Comparison of ENCODE assay signal across 30 cellular contexts in genomic region chr9:124611106-124611505, GRCh38.
"Had no signal": no experiment of that assay in that cellular context is flagged by ENCODE, and none has a peak within 500 bp of the region (broad histone marks: within the 10 kb centered on the region; RNA-seq: fewer than 3 reads in every experiment).

No MANE protein-coding gene starts in this region.

- H3K4me1 Mint-ChIP-seq: naive B cell, neural progenitor cell had no signal

- H3K4me3 Mint-ChIP-seq: effector memory CD8-positive, alpha-beta T cell; mesothelial cell of epicardium; naive B cell; natural killer cell treated with Interleukin-12 subunit alpha and Interleukin-12 subunit beta and Interleukin-15 and Interleukin-18, amount 100 ng/mL, for 72 hours; neural progenitor cell had no signal

- H3K4me3 ChIP-seq: esophagus squamous epithelium, heart right ventricle, left lung, mucosa of descending colon, neural progenitor cell, prostate gland, right atrium auricular region, smooth muscle cell, stomach, thyroid gland, vagina had no signal

- H3K4me1 ChIP-seq: esophagus squamous epithelium, heart right ventricle, left lung, prostate gland, right atrium auricular region, stomach, thyroid gland, vagina had no signal

- H3K9me3 Mint-ChIP-seq: effector memory CD8-positive, alpha-beta T cell; naive B cell; natural killer cell treated with Interleukin-12 subunit alpha and Interleukin-12 subunit beta and Interleukin-15 and Interleukin-18, amount 100 ng/mL, for 72 hours; neural progenitor cell had no signal

- H3K36me3 ChIP-seq: esophagus squamous epithelium, heart right ventricle, left lung, neural progenitor cell, prostate gland, right atrium auricular region, stomach, thyroid gland, vagina had no signal

- H3K27me3 Mint-ChIP-seq: naive B cell had no signal

- DNase-seq: effector memory CD8-positive, alpha-beta T cell; erythroblast; esophagus squamous epithelium; foreskin melanocyte; glutamatergic neuron; heart right ventricle; hippocampal formation; left cardiac atrium; left lung; mesenchymal stem cell; mucosa of descending colon; naive B cell; stimulated activated CD4-positive, alpha-beta T cell treated with anti-CD3 and anti-CD28 coated beads, Interleukin-12 subunit alpha, Interleukin-12 subunit beta, amount 100 ng/mL, for 4 hours; stimulated activated CD4-positive, alpha-beta T cell treated with anti-CD3 and anti-CD28 coated beads, Interleukin-1b, Interleukin-23, amount 100 ng/mL, for 48 hours; stimulated activated CD4-positive, alpha-beta T cell treated with anti-CD3 and anti-CD28 coated beads, Interleukin-4, amount 100 ng/mL, for 1 hour; stimulated activated CD8-positive, alpha-beta memory T cell treated with anti-CD3 and anti-CD28 coated beads, Interleukin-4, amount 100 ng/mL, for 48 hours; stimulated activated naive CD4-positive, alpha-beta T cell; stomach; thyroid gland; trophoblast cell had no signal

- H3K9ac ChIP-seq: neural progenitor cell had no signal

- FAIRE-seq: endometrium, islet of Langerhans had no signal

- H2AFZ ChIP-seq: neural progenitor cell had no signal

- H3K27ac ChIP-seq: esophagus squamous epithelium, heart right ventricle, left lung, neural progenitor cell, prostate gland, right atrium auricular region, stomach, thyroid gland, vagina had no signal

- ATAC-seq: effector memory CD8-positive, alpha-beta T cell; heart right ventricle; left cardiac atrium; left lung; mucosa of descending colon; natural killer cell treated with Interleukin-12 subunit alpha and Interleukin-12 subunit beta and Interleukin-15 and Interleukin-18, amount 100 ng/mL, for 72 hours; sciatic nerve had no signal

- H3K4me2 ChIP-seq: neural progenitor cell, smooth muscle cell had no signal

- H3K9me3 ChIP-seq: esophagus squamous epithelium, heart right ventricle, left lung, mucosa of descending colon, prostate gland, right atrium auricular region, stomach, thyroid gland, vagina had no signal

- H3K27ac Mint-ChIP-seq: effector memory CD8-positive, alpha-beta T cell; mesothelial cell of epicardium; natural killer cell treated with Interleukin-12 subunit alpha and Interleukin-12 subunit beta and Interleukin-15 and Interleukin-18, amount 100 ng/mL, for 72 hours; neural progenitor cell had no signal

- H3K27me3 ChIP-seq: esophagus squamous epithelium, left lung, neural progenitor cell, right atrium auricular region, stomach, thyroid gland, vagina had no signal

- H3K36me3 Mint-ChIP-seq: naive B cell; natural killer cell treated with Interleukin-12 subunit alpha and Interleukin-12 subunit beta and Interleukin-15 and Interleukin-18, amount 100 ng/mL, for 72 hours; neural progenitor cell had no signal
